In genomic region chr10:99430451-99431189, GRCh38 we compare ENCODE assay signal across 1 cellular context.
A peak's percentile ranks its signal among the peaks of the same experiment; 100 is the strongest.
TF ChIP-seq lines count a peak whose summit lies in the region.

Gene GOT1 (minus strand): TSS chr10:99430624. CDS start chr10:99430565, 59 bp downstream.

TF ChIP-seq in GM12878, 131 proteins besides CTCF, POLR2A, EP300 and RAD21 (continued from another document and continues in another):
- TF ChIP-seq SKIL (IDR thresholded peaks at IDR 0.05; ENCODE audit: low read depth, poor library complexity, severe bottlenecking), result peak; percentile 69
- TF ChIP-seq LARP7 (IDR thresholded peaks at IDR 0.05), result no peak
- no peak for TF ChIP-seq ZNF384 (IDR thresholded peaks at IDR 0.05; ENCODE audit: borderline replicate concordance, low read depth, low read length)
- TF ChIP-seq REST (IDR thresholded peaks at IDR 0.05; ENCODE audit: low read depth, low read length), result no peak
- TF ChIP-seq SUZ12 (IDR thresholded peaks at IDR 0.05; ENCODE audit: unreplicated experiment), result no peak
- no peak for TF ChIP-seq RELA (IDR thresholded peaks at IDR 0.05; ENCODE audit: borderline replicate concordance, partially characterized antibody)
- peak; percentile 100 for TF ChIP-seq SP1 (IDR thresholded peaks at IDR 0.05; ENCODE audit: low read depth, low read length)
- no peak for TF ChIP-seq JUND (IDR thresholded peaks at IDR 0.05; ENCODE audit: low read depth, low read length)
- TF ChIP-seq PML (IDR thresholded peaks at IDR 0.05; ENCODE audit: low read length), result peak; percentile 93
- no peak for TF ChIP-seq ELK1 (IDR thresholded peaks at IDR 0.05; ENCODE audit: low read depth, low read length)
- TF ChIP-seq PKNOX1 (IDR thresholded peaks at IDR 0.05), result peak; percentile 96
- TF ChIP-seq ZBED1 (IDR thresholded peaks at IDR 0.05; ENCODE audit: borderline replicate concordance), result no peak
- TF ChIP-seq POLR2AphosphoS5 (IDR thresholded peaks at IDR 0.05; ENCODE audit: low read length), result peak; percentile 91
- peak; percentile 4 for TF ChIP-seq E4F1 (IDR thresholded peaks at IDR 0.05; ENCODE audit: borderline replicate concordance, partially characterized antibody)
- TF ChIP-seq PAX5 (IDR thresholded peaks at IDR 0.05; ENCODE audit: borderline replicate concordance, low read depth, low read length), result peak; percentile 76; the same call in 1 of the 2 replicates
- TF ChIP-seq CHD1 (IDR thresholded peaks at IDR 0.05; ENCODE audit: low read depth, low read length), result no peak
- TF ChIP-seq PRDM15 (CRISPR knock-in tag; IDR thresholded peaks at IDR 0.05), result no peak
- TF ChIP-seq NR2C1 (IDR thresholded peaks at IDR 0.05), result 0 out of 2 replicates have a peak, but pooled peaks have one; percentile 17
- TF ChIP-seq FOS (IDR thresholded peaks at IDR 0.05; ENCODE audit: borderline replicate concordance, extremely low read depth, insufficient read length), result peak; percentile 94
- TF ChIP-seq RAD51 (IDR thresholded peaks at IDR 0.05), result no peak
- TF ChIP-seq WRNIP1 (IDR thresholded peaks at IDR 0.05; ENCODE audit: borderline replicate concordance, low read depth, low read length), result no peak
- no peak for TF ChIP-seq ASH2L (IDR thresholded peaks at IDR 0.05; ENCODE audit: borderline replicate concordance, low read depth)
- peak; percentile 46; the same call in 1 of the 2 replicates for TF ChIP-seq POLR2AphosphoS2 (IDR thresholded peaks at IDR 0.05; ENCODE audit: low read depth, low read length)
- peak; percentile 87 for TF ChIP-seq PBX3 (IDR thresholded peaks at IDR 0.05; ENCODE audit: insufficient replicate concordance, low read depth, low read length)
- TF ChIP-seq NRF1 (conservative IDR thresholded peaks at IDR 0.05; ENCODE audit: low read depth, low read length), result no peak
- no peak for TF ChIP-seq FOXK2 (IDR thresholded peaks at IDR 0.05)
- 0 out of 2 replicates have a peak, but pooled peaks have one; percentile 22 for TF ChIP-seq ZNF207 (IDR thresholded peaks at IDR 0.05; ENCODE audit: borderline replicate concordance)
- no peak for TF ChIP-seq ATF3 (IDR thresholded peaks at IDR 0.05; ENCODE audit: borderline replicate concordance, extremely low read depth, low read depth, low read length)
- TF ChIP-seq NKRF (conservative IDR thresholded peaks at IDR 0.05), result peak; percentile 70
- peak; percentile 58 for TF ChIP-seq MYC (IDR thresholded peaks at IDR 0.05; ENCODE audit: insufficient read depth, insufficient read length, insufficient replicate concordance, low read length, severe bottlenecking)
- 0 out of 3 replicates have a peak, but pooled peaks have one; percentile 46 for TF ChIP-seq POU2F2 (IDR thresholded peaks at IDR 0.05; ENCODE audit: borderline replicate concordance, low read depth, low read length)
- TF ChIP-seq ZZZ3 (IDR thresholded peaks at IDR 0.05; ENCODE audit: control insufficient read depth, insufficient read length, low read depth), result no peak
- peak; percentile 73 for TF ChIP-seq ATF7 (IDR thresholded peaks at IDR 0.05; ENCODE audit: low read depth)
- TF ChIP-seq ZNF592 (IDR thresholded peaks at IDR 0.05), result no peak
